1 cellular context compared by ENCODE assay signal in genomic region chr17:38482700-38483043, GRCh38. TPM values are rescaled to one million over a fixed set of nuclear protein-coding genes. Genes with fewer than 3 reads are reported as not detected.
"Had no signal": no experiment of that assay in that cellular context is flagged by ENCODE, and none has a peak within 500 bp of the region (broad histone marks: within the 10 kb centered on the region; RNA-seq: fewer than 3 reads in every experiment).

No MANE protein-coding gene starts in this region.

RNA-seq across cellular contexts. Expression of gene ARHGAP23, which starts 54.4 kb away (rescaled TPM):
- polyA plus RNA-seq: immature natural killer cell had no signal
